In the genomic region with DNA sequence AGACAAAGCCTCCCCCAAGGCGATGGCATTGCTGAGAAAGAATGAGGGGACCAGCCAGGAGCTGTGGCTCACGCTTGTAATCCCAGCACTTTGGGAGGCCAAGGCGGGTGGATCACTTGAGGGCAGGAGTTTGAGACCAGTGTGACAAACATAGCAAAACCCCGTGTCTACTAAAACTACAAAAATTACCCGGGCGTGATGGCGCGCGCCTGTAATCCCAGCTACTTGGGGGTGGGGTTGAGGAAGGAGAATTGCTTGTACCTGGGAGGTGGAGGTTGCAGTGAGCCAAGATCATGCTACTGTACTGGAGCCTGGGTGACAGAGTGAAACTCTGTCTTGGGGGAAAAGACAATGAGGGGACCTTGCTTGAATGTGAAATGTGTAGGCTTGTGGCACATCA, we compare ENCODE assay signal across 8 cellular contexts.
"Had no signal": no experiment of that assay in that cellular context is flagged by ENCODE, and none has a peak within 500 bp of the region (broad histone marks: within the 10 kb centered on the region; RNA-seq: fewer than 3 reads in every experiment).

No MANE protein-coding gene starts in this region.

- H3K27ac ChIP-seq: HL-60 had no signal

- H3K36me3 ChIP-seq: HAP-1 had no signal

- DNase-seq: H7, HFFc6, IMR-90 had no signal

- H3K4me3 ChIP-seq: GM23338, HAP-1 had no signal

- H3K4me3 Mint-ChIP-seq: GM23338, HFFc6 had no signal

- FAIRE-seq: HTR-8/SVneo had no signal

- H2AFZ ChIP-seq: GM23338 had no signal

- H3K9me3 ChIP-seq: HAP-1 had no signal

- H3K9me3 Mint-ChIP-seq: GM23338, HFFc6 had no signal

- H3K27ac Mint-ChIP-seq: GM23338, HFFc6 had no signal

- H3K4me2 ChIP-seq: GM23338 had no signal

- ATAC-seq: GM23338, HCT116 had no signal
